Comparison of ENCODE assay signal across 26 cellular contexts in the genomic region with DNA sequence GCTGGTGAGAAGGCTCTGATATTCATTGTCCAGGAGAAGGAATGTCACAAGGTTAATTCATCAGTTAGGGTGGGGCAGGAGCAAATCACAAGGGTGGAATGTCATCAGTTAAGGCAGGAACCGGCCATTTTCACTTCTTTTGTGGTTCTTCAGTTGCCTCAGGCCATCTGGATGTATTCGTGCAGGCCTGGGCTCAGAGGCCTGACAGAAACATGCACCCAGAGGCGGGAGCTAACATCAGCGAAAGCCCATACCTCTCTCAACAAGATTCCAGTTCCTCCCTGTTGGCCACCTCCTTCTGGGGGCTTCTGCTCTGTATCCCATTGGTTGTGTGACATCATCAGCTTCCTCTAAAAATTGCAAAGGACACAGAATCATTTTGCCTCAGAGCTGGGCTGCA.
"Had no signal": no experiment of that assay in that cellular context is flagged by ENCODE, and none has a peak within 500 bp of the region (broad histone marks: within the 10 kb centered on the region; RNA-seq: fewer than 3 reads in every experiment).

No MANE protein-coding gene starts in this region.

- H3K27ac Mint-ChIP-seq: activated CD4-positive, alpha-beta memory T cell treated with anti-CD3 and anti-CD28 coated beads, Interleukin-2, amount 10 ng/mL, durations not matched to agents 7 days and 5 days; activated CD4-positive, alpha-beta T cell treated with anti-CD3 and anti-CD28 coated beads, Interleukin-2, amount 10 ng/mL, durations not matched to agents 7 days and 5 days; activated naive CD4-positive, alpha-beta T cell treated with anti-CD3 and anti-CD28 coated beads, Interleukin-2, amount 50 U/mL, for 72 hours; activated T-helper 17 cell treated with anti-CD3 and anti-CD28 coated beads, Interleukin-2, amount 50 U/mL, for 72 hours; naive thymus-derived CD8-positive, alpha-beta T cell; WTC11 had no signal

- H3K36me3 ChIP-seq: colonic mucosa, gastroesophageal sphincter, transverse colon, uterus had no signal

- H3K4me1 ChIP-seq: colonic mucosa, gastroesophageal sphincter, testis, transverse colon, uterus had no signal

- DNase-seq: activated CD4-positive, alpha-beta memory T cell treated with anti-CD3 and anti-CD28 coated beads, Interleukin-2, amount 10 ng/mL, durations not matched to agents 7 days and 5 days; activated CD4-positive, alpha-beta T cell treated with anti-CD3 and anti-CD28 coated beads for 1 hour; activated CD4-positive, alpha-beta T cell treated with anti-CD3 and anti-CD28 coated beads, Interleukin-2, amount 10 ng/mL, durations not matched to agents 7 days and 5 days; activated CD8-positive, alpha-beta memory T cell treated with anti-CD3 and anti-CD28 coated beads, Interleukin-2, amount 50 U/mL, for 48 hours; activated gamma-delta T cell treated with Interleukin-2 at 50 U/mL for 16 hours; activated T-cell treated with anti-CD3 and anti-CD28 coated beads, Interleukin-2, amount 50 U/mL, for 4 hours; colonic mucosa; effector memory CD4-positive, alpha-beta T cell; erythroblast; left cardiac atrium; left ventricle myocardium superior; midbrain; naive thymus-derived CD8-positive, alpha-beta T cell; posterior cingulate gyrus; right cardiac atrium; stimulated activated CD4-positive, alpha-beta T cell treated with anti-CD3 and anti-CD28 coated beads, Interleukin-15, amount 100 ng/mL, for 24 hours; stimulated activated naive CD4-positive, alpha-beta T cell treated with Interleukin-2 at 50 U/mL for 16 hours; T-helper 2 cell; testis; transverse colon; uterus had no signal

- H3K36me3 Mint-ChIP-seq: activated naive CD4-positive, alpha-beta T cell treated with anti-CD3 and anti-CD28 coated beads, Interleukin-2, amount 50 U/mL, for 72 hours had no signal

- H3K9me3 Mint-ChIP-seq: activated T-helper 17 cell treated with anti-CD3 and anti-CD28 coated beads, Interleukin-2, amount 50 U/mL, for 72 hours had no signal

- H3K4me3 Mint-ChIP-seq: activated CD4-positive, alpha-beta memory T cell treated with anti-CD3 and anti-CD28 coated beads, Interleukin-2, amount 10 ng/mL, durations not matched to agents 7 days and 5 days; activated CD4-positive, alpha-beta T cell treated with anti-CD3 and anti-CD28 coated beads, Interleukin-2, amount 10 ng/mL, durations not matched to agents 7 days and 5 days; activated T-cell treated with anti-CD3 and anti-CD28 coated beads, Interleukin-2, amount 50 U/mL, for 4 hours; activated T-helper 17 cell treated with anti-CD3 and anti-CD28 coated beads, Interleukin-2, amount 50 U/mL, for 72 hours; naive thymus-derived CD8-positive, alpha-beta T cell; WTC11 had no signal

- H3K27ac ChIP-seq: colonic mucosa, gastroesophageal sphincter, hepatocyte, testis, transverse colon, uterus had no signal

- H3K4me1 Mint-ChIP-seq: activated CD4-positive, alpha-beta memory T cell treated with anti-CD3 and anti-CD28 coated beads, Interleukin-2, amount 10 ng/mL, durations not matched to agents 7 days and 5 days; activated CD4-positive, alpha-beta T cell treated with anti-CD3 and anti-CD28 coated beads, Interleukin-2, amount 10 ng/mL, durations not matched to agents 7 days and 5 days; activated T-helper 17 cell treated with anti-CD3 and anti-CD28 coated beads, Interleukin-2, amount 50 U/mL, for 72 hours; naive thymus-derived CD8-positive, alpha-beta T cell had no signal

- H3K4me3 ChIP-seq: colonic mucosa, gastroesophageal sphincter, hepatocyte, testis, transverse colon, uterus had no signal

- H3K27me3 Mint-ChIP-seq: activated CD4-positive, alpha-beta T cell treated with anti-CD3 and anti-CD28 coated beads, Interleukin-2, amount 10 ng/mL, durations not matched to agents 7 days and 5 days; activated T-helper 17 cell treated with anti-CD3 and anti-CD28 coated beads, Interleukin-2, amount 50 U/mL, for 72 hours; naive thymus-derived CD8-positive, alpha-beta T cell had no signal

- H3K9me3 ChIP-seq: colonic mucosa, gastroesophageal sphincter, testis, transverse colon, uterus had no signal

- ATAC-seq: activated naive CD4-positive, alpha-beta T cell treated with anti-CD3 and anti-CD28 coated beads, Interleukin-2, amount 50 U/mL, for 72 hours; activated T-cell treated with anti-CD3 and anti-CD28 coated beads, Interleukin-2, amount 50 U/mL, for 4 hours; activated T-helper 17 cell treated with anti-CD3 and anti-CD28 coated beads, Interleukin-2, amount 50 U/mL, for 72 hours; gastroesophageal sphincter; left cardiac atrium; left ventricle myocardium superior; naive thymus-derived CD8-positive, alpha-beta T cell; right cardiac atrium; WTC11 had no signal
